23 cellular contexts compared by ENCODE assay signal in the genomic region with DNA sequence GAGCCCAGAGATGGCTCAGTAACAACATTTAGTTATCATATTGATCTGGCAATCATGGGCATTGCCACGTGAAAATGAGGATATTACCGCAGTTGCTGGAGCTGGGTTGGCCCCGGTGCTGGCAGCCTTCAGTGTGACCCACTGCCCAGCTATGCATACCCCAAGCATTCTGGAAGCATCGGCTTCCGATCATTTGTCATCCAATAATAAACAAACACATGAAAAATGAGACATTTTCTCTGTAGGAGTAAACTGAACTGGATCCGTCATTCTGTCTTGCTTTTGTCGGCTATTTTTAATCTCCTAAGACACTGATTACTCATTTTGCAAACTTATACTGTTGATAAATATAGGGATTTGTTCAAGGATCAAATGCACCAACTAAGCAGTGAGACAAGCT.
A peak's percentile ranks its signal among the peaks of the same experiment; 100 is the strongest.
DNase-seq lines count a peak whose midpoint lies in the region; ATAC-seq and TF ChIP-seq lines count a peak whose summit lies in the region.
"Had no signal": no experiment of that assay in that cellular context is flagged by ENCODE, and none has a peak within 500 bp of the region (broad histone marks: within the 10 kb centered on the region; RNA-seq: fewer than 3 reads in every experiment).

No MANE protein-coding gene starts in this region.

- H3K27ac Mint-ChIP-seq in mesothelial cell of epicardium, result no peak overlapping the region
- H3K27ac Mint-ChIP-seq: activated T-helper 1 cell treated with anti-CD3 and anti-CD28 coated beads, Interleukin-12 subunit alpha, Interleukin-12 subunit beta, Interleukin-2, Interleukin-4 antibody, amounts not matched to agents 30 ng/mL and 10 ng/mL and 1 ng/mL, durations not matched to agents 14 hours and 24 hours and 36 hours; CD4-positive, CD25-positive, alpha-beta regulatory T cell had no signal

- H3K9me2 ChIP-seq in GM23248 (ENCODE audit: insufficient read depth), result no peaks in the 10 kb centered on the region

- intact Hi-C loops in gastrocnemius medialis (cut with DNase I; ENCODE audit: low total_unique reads), result no loop called here

- ATAC-seq in gastrocnemius medialis, result peak in 1 of 2 donors; percentile 55
- ATAC-seq in HG03520 (IDR thresholded peaks at IDR 0.05; ENCODE audit: unreplicated experiment), result no peak
- ATAC-seq in HG03139 (IDR thresholded peaks at IDR 0.05; ENCODE audit: unreplicated experiment), result no peak
- ATAC-seq: activated naive CD4-positive, alpha-beta T cell treated with anti-CD3 and anti-CD28 coated beads, Interleukin-2, amount 50 U/mL, for 72 hours; esophagus mucosa; heart left ventricle; lower lobe of right lung had no signal

- H3K36me3 ChIP-seq in GM23248 (ENCODE audit: low read depth), result peaks cover 4% of the 10 kb centered on the region; the same call in 1 of the 2 replicates
- H3K36me3 ChIP-seq in gastrocnemius medialis, result no peaks in the 10 kb centered on the region
- H3K36me3 ChIP-seq: cardiac muscle cell had no signal

- peaks cover 6% of the 10 kb centered on the region for H3K4me1 Mint-ChIP-seq in mesothelial cell of epicardium

- H3K4me3 ChIP-seq in GM23248 (no peak overlapping the region), gastrocnemius medialis (no peak overlapping the region)
- H3K4me3 ChIP-seq: cardiac muscle cell, heart left ventricle, lower lobe of right lung, SK-N-MC, stomach had no signal

- H3K27ac ChIP-seq in GM23248, result no peak overlapping the region
- H3K27ac ChIP-seq in angular gyrus (ENCODE audit: low read depth, low read length), result peak overlapping the region; percentile 2
- peak overlapping the region; percentile 52 to 64 (median 58) for H3K27ac ChIP-seq in gastrocnemius medialis
- H3K27ac ChIP-seq: cardiac muscle cell, heart left ventricle, lower lobe of right lung, SK-N-MC had no signal

- no peaks in the 10 kb centered on the region for H3K9me3 ChIP-seq in GM23248 (ENCODE audit: low read depth)
- H3K9me3 ChIP-seq in gastrocnemius medialis, result no peaks in the 10 kb centered on the region
- H3K9me3 ChIP-seq: heart left ventricle, lower lobe of right lung, stomach had no signal

- no peaks in the 10 kb centered on the region for H3K27me3 ChIP-seq in GM23248 (replicated peaks; ENCODE audit: insufficient read depth)
- no peaks in the 10 kb centered on the region for H3K27me3 ChIP-seq in gastrocnemius medialis
- H3K27me3 ChIP-seq: cardiac muscle cell, heart left ventricle, stomach had no signal

- H2AFZ ChIP-seq in GM23248, result no peak overlapping the region

- TF ChIP-seq POLR2A in gastrocnemius medialis (IDR thresholded peaks at IDR 0.05), result no peak

- no peaks in the 10 kb centered on the region for H3K27me3 Mint-ChIP-seq in mesothelial cell of epicardium (ENCODE audit: low read depth)
- H3K27me3 Mint-ChIP-seq: CD4-positive, CD25-positive, alpha-beta regulatory T cell had no signal

- no peak overlapping the region for H3K9ac ChIP-seq in GM23248

- H4K20me1 ChIP-seq in GM23248 (ENCODE audit: insufficient read depth), result no peaks in the 10 kb centered on the region

- 64 to 68% methylated on average over 7 of the region's 7 CpGs for WGBS in GM23248 (ENCODE audit: low coverage in 1 of 2, low lambda C conversion rate in 2 of 2, missing lambda C conversion rate in 2 of 2), 2 experiments

- peaks cover 10% of the 10 kb centered on the region for H3K9me3 Mint-ChIP-seq in mesothelial cell of epicardium
- H3K9me3 Mint-ChIP-seq: activated naive CD4-positive, alpha-beta T cell treated with anti-CD3 and anti-CD28 coated beads, Interleukin-2, amount 50 U/mL, for 72 hours; activated T-helper 1 cell treated with anti-CD3 and anti-CD28 coated beads, Interleukin-12 subunit alpha, Interleukin-12 subunit beta, Interleukin-2, Interleukin-4 antibody, amounts not matched to agents 30 ng/mL and 10 ng/mL and 1 ng/mL, durations not matched to agents 14 hours and 24 hours and 36 hours; CD4-positive, CD25-positive, alpha-beta regulatory T cell had no signal

- H3K4me1 ChIP-seq in GM23248 (ENCODE audit: insufficient read depth) (no peaks in the 10 kb centered on the region), gastrocnemius medialis (peaks cover 21 to 22% of the 10 kb centered on the region in 2 donors)

- peaks cover 43% of the 10 kb centered on the region for H3K36me3 Mint-ChIP-seq in mesothelial cell of epicardium

- H3K4me3 Mint-ChIP-seq in mesothelial cell of epicardium, result no peak overlapping the region
- H3K4me3 Mint-ChIP-seq: activated T-helper 1 cell treated with anti-CD3 and anti-CD28 coated beads, Interleukin-12 subunit alpha, Interleukin-12 subunit beta, Interleukin-2, Interleukin-4 antibody, amounts not matched to agents 30 ng/mL and 10 ng/mL and 1 ng/mL, durations not matched to agents 14 hours and 24 hours and 36 hours; CD4-positive, CD25-positive, alpha-beta regulatory T cell had no signal

- in situ Hi-C loops in GM23248 (cut with MboI) (no loop called here), gastrocnemius medialis (cut with MboI; ENCODE audit: low sequenced_read_pairs in 4 of 4) (no loop called here)

- H3F3A ChIP-seq in GM23248 (ENCODE audit: insufficient read depth), result no peaks in the 10 kb centered on the region

- peak; percentile 16 for DNase-seq in GM23248
- DNase-seq in fibroblast of peridontal ligament (ENCODE audit: extremely low read depth), result peak; percentile 83
- no peak for DNase-seq in gastrocnemius medialis
- no peak for DNase-seq in kidney tubule cell (ENCODE audit: low spot score)
- no peak for DNase-seq in mesothelial cell of epicardium (ENCODE audit: low spot score in 2 of 2, unreplicated experiment in 2 of 2)
- DNase-seq: CD4-positive, CD25-positive, alpha-beta regulatory T cell; Karpas-422; lower lobe of right lung; NCI-H1105 treated with DMSO at 0.1 percent for 48 hours; NCI-H2081 treated with DMSO at 0.1 percent for 48 hours; NCI-H446 treated with DMSO at 0.1 percent for 48 hours; NK-92 treated with Interleukin-12 subunit alpha and Interleukin-12 subunit beta, amount 100 ng/mL, for 24 hours; stimulated activated CD4-positive, alpha-beta T cell treated with anti-CD3 and anti-CD28 coated beads, Interleukin-2, amount 100 ng/mL, for 48 hours; stomach had no signal

- no peaks in the 10 kb centered on the region for H3K79me2 ChIP-seq in GM23248 (ENCODE audit: insufficient read depth)

- TF ChIP-seq CTCF in gastrocnemius medialis (IDR thresholded peaks at IDR 0.05 in 4 of 5, conservative IDR thresholded peaks at IDR 0.05 in 1 of 5), result no peak
- TF ChIP-seq CTCF in mesothelial cell of epicardium (IDR thresholded peaks at IDR 0.05; ENCODE audit: unreplicated experiment), result no peak

- H3K4me2 ChIP-seq in GM23248 (ENCODE audit: unreplicated experiment), result no peak overlapping the region

Comparison
In these comparisons a context has a peak if more than half of its experiments do, and no peak if none do; other contexts are left out.
1. DNase-seq: peak in GM23248 (single experiment) and fibroblast of peridontal ligament (single experiment); none in gastrocnemius medialis (0 of 2), kidney tubule cell (single experiment) and mesothelial cell of epicardium (0 of 2).